ENCODE assay signal across 1 cellular context in genomic region chr6:85421963-85422362, GRCh38.
A peak's percentile ranks its signal among the peaks of the same experiment; 100 is the strongest.
TF ChIP-seq lines count a peak whose summit lies in the region.

No MANE protein-coding gene starts in this region.

TF ChIP-seq in SK-N-SH, 30 proteins besides CTCF, POLR2A, EP300 and RAD21:
- TF ChIP-seq MEF2A (IDR thresholded peaks at IDR 0.05; ENCODE audit: borderline replicate concordance, low read depth), result no peak
- TF ChIP-seq JUND (IDR thresholded peaks at IDR 0.05), result peak; percentile 61
- peak; percentile 62 for TF ChIP-seq NFIC (IDR thresholded peaks at IDR 0.05; ENCODE audit: borderline replicate concordance)
- no peak for TF ChIP-seq MXI1 (IDR thresholded peaks at IDR 0.05; ENCODE audit: low read depth, low read length)
- peak; percentile 54 for TF ChIP-seq TCF12 (IDR thresholded peaks at IDR 0.05)
- TF ChIP-seq, protein P1, sequence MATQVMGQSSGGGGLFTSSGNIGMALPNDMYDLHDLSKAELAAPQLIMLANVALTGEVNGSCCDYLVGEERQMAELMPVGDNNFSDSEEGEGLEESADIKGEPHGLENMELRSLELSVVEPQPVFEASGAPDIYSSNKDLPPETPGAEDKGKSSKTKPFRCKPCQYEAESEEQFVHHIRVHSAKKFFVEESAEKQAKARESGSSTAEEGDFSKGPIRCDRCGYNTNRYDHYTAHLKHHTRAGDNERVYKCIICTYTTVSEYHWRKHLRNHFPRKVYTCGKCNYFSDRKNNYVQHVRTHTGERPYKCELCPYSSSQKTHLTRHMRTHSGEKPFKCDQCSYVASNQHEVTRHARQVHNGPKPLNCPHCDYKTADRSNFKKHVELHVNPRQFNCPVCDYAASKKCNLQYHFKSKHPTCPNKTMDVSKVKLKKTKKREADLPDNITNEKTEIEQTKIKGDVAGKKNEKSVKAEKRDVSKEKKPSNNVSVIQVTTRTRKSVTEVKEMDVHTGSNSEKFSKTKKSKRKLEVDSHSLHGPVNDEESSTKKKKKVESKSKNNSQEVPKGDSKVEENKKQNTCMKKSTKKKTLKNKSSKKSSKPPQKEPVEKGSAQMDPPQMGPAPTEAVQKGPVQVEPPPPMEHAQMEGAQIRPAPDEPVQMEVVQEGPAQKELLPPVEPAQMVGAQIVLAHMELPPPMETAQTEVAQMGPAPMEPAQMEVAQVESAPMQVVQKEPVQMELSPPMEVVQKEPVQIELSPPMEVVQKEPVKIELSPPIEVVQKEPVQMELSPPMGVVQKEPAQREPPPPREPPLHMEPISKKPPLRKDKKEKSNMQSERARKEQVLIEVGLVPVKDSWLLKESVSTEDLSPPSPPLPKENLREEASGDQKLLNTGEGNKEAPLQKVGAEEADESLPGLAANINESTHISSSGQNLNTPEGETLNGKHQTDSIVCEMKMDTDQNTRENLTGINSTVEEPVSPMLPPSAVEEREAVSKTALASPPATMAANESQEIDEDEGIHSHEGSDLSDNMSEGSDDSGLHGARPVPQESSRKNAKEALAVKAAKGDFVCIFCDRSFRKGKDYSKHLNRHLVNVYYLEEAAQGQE (IDR thresholded peaks at IDR 0.05; ENCODE audit: low read depth, low read length), result no peak
- TF ChIP-seq GABPA (IDR thresholded peaks at IDR 0.05; ENCODE audit: low read depth), result no peak
- peak; percentile 71 for TF ChIP-seq ELF1 (IDR thresholded peaks at IDR 0.05)
- TF ChIP-seq, protein P2, sequence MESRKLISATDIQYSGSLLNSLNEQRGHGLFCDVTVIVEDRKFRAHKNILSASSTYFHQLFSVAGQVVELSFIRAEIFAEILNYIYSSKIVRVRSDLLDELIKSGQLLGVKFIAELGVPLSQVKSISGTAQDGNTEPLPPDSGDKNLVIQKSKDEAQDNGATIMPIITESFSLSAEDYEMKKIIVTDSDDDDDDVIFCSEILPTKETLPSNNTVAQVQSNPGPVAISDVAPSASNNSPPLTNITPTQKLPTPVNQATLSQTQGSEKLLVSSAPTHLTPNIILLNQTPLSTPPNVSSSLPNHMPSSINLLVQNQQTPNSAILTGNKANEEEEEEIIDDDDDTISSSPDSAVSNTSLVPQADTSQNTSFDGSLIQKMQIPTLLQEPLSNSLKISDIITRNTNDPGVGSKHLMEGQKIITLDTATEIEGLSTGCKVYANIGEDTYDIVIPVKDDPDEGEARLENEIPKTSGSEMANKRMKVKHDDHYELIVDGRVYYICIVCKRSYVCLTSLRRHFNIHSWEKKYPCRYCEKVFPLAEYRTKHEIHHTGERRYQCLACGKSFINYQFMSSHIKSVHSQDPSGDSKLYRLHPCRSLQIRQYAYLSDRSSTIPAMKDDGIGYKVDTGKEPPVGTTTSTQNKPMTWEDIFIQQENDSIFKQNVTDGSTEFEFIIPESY (IDR thresholded peaks at IDR 0.05; ENCODE audit: borderline replicate concordance, low read depth), result no peak
- no peak for TF ChIP-seq FOXJ3 (CRISPR knock-in tag; IDR thresholded peaks at IDR 0.05)
- TF ChIP-seq RXRA (IDR thresholded peaks at IDR 0.05; ENCODE audit: borderline replicate concordance, low read depth), result 0 out of 2 replicates have a peak, but pooled peaks have one; percentile 42
- TF ChIP-seq GATA2 (CRISPR knock-in tag; IDR thresholded peaks at IDR 0.05), result no peak
- TF ChIP-seq SMC3 (IDR thresholded peaks at IDR 0.05; ENCODE audit: low read depth, low read length), result no peak
- TF ChIP-seq, protein P3, sequence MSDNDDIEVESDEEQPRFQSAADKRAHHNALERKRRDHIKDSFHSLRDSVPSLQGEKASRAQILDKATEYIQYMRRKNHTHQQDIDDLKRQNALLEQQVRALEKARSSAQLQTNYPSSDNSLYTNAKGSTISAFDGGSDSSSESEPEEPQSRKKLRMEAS (IDR thresholded peaks at IDR 0.05; ENCODE audit: low read depth), result peak; percentile 48; the same call in 1 of the 2 replicates
- no peak for TF ChIP-seq USF2 (IDR thresholded peaks at IDR 0.05; ENCODE audit: borderline replicate concordance, low read depth, low read length)
- no peak for TF ChIP-seq RCOR1 (IDR thresholded peaks at IDR 0.05; ENCODE audit: low read length)
- peak; percentile 60; the same call in 1 of the 2 replicates for TF ChIP-seq FOSL2 (IDR thresholded peaks at IDR 0.05; ENCODE audit: borderline replicate concordance, low read depth)
- no peak for TF ChIP-seq USF1 (IDR thresholded peaks at IDR 0.05; ENCODE audit: borderline replicate concordance, low read depth)
- TF ChIP-seq TEAD4 (IDR thresholded peaks at IDR 0.05; ENCODE audit: borderline replicate concordance, insufficient read depth), result peak; percentile 84
- TF ChIP-seq TAF1 (IDR thresholded peaks at IDR 0.05; ENCODE audit: borderline replicate concordance, low read depth, low read length), result no peak
- TF ChIP-seq IRF3 (IDR thresholded peaks at IDR 0.05; ENCODE audit: low read depth, low read length), result no peak
- TF ChIP-seq SIN3A (IDR thresholded peaks at IDR 0.05; ENCODE audit: borderline replicate concordance, low read depth, low read length), result no peak
- TF ChIP-seq YY1 (IDR thresholded peaks at IDR 0.05; ENCODE audit: low read depth), result peak; percentile 46; the same call in 1 of the 2 replicates
- TF ChIP-seq, protein P4, sequence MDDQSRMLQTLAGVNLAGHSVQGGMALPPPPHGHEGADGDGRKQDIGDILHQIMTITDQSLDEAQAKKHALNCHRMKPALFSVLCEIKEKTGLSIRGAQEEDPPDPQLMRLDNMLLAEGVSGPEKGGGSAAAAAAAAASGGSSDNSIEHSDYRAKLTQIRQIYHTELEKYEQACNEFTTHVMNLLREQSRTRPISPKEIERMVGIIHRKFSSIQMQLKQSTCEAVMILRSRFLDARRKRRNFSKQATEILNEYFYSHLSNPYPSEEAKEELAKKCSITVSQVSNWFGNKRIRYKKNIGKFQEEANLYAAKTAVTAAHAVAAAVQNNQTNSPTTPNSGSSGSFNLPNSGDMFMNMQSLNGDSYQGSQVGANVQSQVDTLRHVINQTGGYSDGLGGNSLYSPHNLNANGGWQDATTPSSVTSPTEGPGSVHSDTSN (IDR thresholded peaks at IDR 0.05), result peak; percentile 68
- no peak for TF ChIP-seq EZH2phosphoT487 (IDR thresholded peaks at IDR 0.05; ENCODE audit: borderline replicate concordance, low read depth)
- 0 out of 2 replicates have a peak, but pooled peaks have one; percentile 41 for TF ChIP-seq FOXM1 (IDR thresholded peaks at IDR 0.05; ENCODE audit: low read depth)
- TF ChIP-seq RFX5 (IDR thresholded peaks at IDR 0.05; ENCODE audit: low read length), result no peak
- TF ChIP-seq CHD2 (IDR thresholded peaks at IDR 0.05; ENCODE audit: low read length, partially characterized antibody), result no peak
- no peak for TF ChIP-seq NRF1 (IDR thresholded peaks at IDR 0.05; ENCODE audit: low read depth, low read length)
- TF ChIP-seq POLR2AphosphoS5 (IDR thresholded peaks at IDR 0.05; ENCODE audit: low read depth, low read length), result no peak
